In the genomic region with DNA sequence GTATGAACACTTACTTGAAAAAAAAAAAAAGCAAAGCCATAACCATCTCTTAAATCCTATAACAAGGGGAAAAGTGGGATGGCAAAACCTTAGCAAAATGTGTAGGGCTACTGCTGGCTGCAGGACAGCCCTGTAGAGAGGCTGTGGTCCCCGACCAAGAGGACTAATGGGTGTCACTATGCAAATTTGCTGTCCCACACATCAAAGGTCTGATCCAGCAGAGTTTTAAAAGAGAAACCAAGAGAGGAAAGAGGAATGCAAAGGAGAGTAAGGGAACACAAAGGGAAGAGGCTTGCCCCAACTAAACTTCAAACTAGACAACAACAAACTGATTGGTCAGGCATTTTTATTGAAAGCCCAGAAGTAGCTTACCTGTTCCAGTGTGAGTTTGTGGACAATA, we compare ENCODE assay signal across 29 cellular contexts. TPM values are rescaled to one million over a fixed set of nuclear protein-coding genes. Genes with fewer than 3 reads are reported as not detected.
DNase-seq lines count a peak whose midpoint lies in the region; ATAC-seq and TF ChIP-seq lines count a peak whose summit lies in the region.
"Had no signal": no experiment of that assay in that cellular context is flagged by ENCODE, and none has a peak within 500 bp of the region (broad histone marks: within the 10 kb centered on the region; RNA-seq: fewer than 3 reads in every experiment).

No MANE protein-coding gene starts in this region.

- H3K4me1 Mint-ChIP-seq in H9 (peaks cover 20 to 27% of the 10 kb centered on the region in 2 experiments), brain (peaks cover 32% of the 10 kb centered on the region), MCF 10A (ENCODE audit: insufficient read depth, unreplicated experiment) (peaks cover 6% of the 10 kb centered on the region)
- H3K4me1 Mint-ChIP-seq in activated CD8-positive, alpha-beta memory T cell treated with anti-CD3 and anti-CD28 coated beads, Interleukin-2, amount 10 ng/mL, durations not matched to agents 7 days and 5 days, result peaks cover 22% of the 10 kb centered on the region

- no peak overlapping the region for H2BK20ac ChIP-seq in H9 (ENCODE audit: low read depth, low read length, poor library complexity, severe bottlenecking)

- H4K8ac ChIP-seq in H9 (replicated peaks; ENCODE audit: insufficient read length, low read depth, low read length), result no peak overlapping the region

- H3K27ac Mint-ChIP-seq in H9 (peak overlapping the region in 1 of 3 experiments; percentile 28; a peak in 1 of 7 replicates), brain (peak overlapping the region in 3 of 5 experiments; percentile 41 to 64 (median 55)), MCF 10A (ENCODE audit: low read depth, unreplicated experiment) (no peak overlapping the region)
- no peak overlapping the region for H3K27ac Mint-ChIP-seq in activated CD8-positive, alpha-beta memory T cell treated with anti-CD3 and anti-CD28 coated beads, Interleukin-2, amount 10 ng/mL, durations not matched to agents 7 days and 5 days
- H3K27ac Mint-ChIP-seq: activated CD4-positive, alpha-beta memory T cell treated with anti-CD3 and anti-CD28 coated beads for 36 hours; activated naive CD8-positive, alpha-beta T cell treated with anti-CD3 and anti-CD28 coated beads, Interleukin-2, amount 50 U/mL, for 24 hours; B cell had no signal

- no peak overlapping the region for H3T11ph ChIP-seq in H9 (ENCODE audit: low read length)

- peak overlapping the region; percentile 20 to 64 (median 36); a peak in 19 of 22 replicates for H3K4me2 ChIP-seq in BLaER1 treated with 17β-estradiol and CSF1 and Interleukin-3, amounts not matched to agents 10 nM and 100 nM
- no peak overlapping the region for H3K4me2 ChIP-seq in H9 (ENCODE audit: insufficient read depth, insufficient read length, low read length)
- H3K4me2 ChIP-seq: A549 had no signal

- no peak overlapping the region for H3K14ac ChIP-seq in H9 (ENCODE audit: insufficient read depth, low read length)

- H2AK5ac ChIP-seq in H9 (ENCODE audit: insufficient read length, low read length), result no peak overlapping the region

- peaks cover 2% of the 10 kb centered on the region; the same call in 1 of the 2 replicates for H3K79me2 ChIP-seq in H9 (ENCODE audit: insufficient read depth, low read length)

- no peak overlapping the region for H4K5ac ChIP-seq in H9 (ENCODE audit: insufficient read length, low read depth, low read length)

- H3K18ac ChIP-seq in H9 (ENCODE audit: insufficient read length, low read depth, low read length), result no peak overlapping the region

- H3K79me1 ChIP-seq in H9 (ENCODE audit: insufficient read depth, low read depth, low read length, poor library complexity, severe bottlenecking), result no peaks in the 10 kb centered on the region

- H3K4ac ChIP-seq in H9 (ENCODE audit: low read depth, low read length), result no peak overlapping the region

- intact Hi-C loops in MCF 10A (cut with micrococcal nuclease), result loop anchor here (5.0 kb wide), 1 partner anchor 221 kb away; a partner anchor contains a TSS

- no peak overlapping the region for H2AFZ ChIP-seq in H9 (ENCODE audit: low read length)

- H3K23ac ChIP-seq in H9 (ENCODE audit: insufficient read length, low read depth, low read length), result no peak overlapping the region

- H3K36me3 Mint-ChIP-seq in H9 (ENCODE audit: insufficient read depth in 1 of 3, low read depth in 3 of 3) (no peaks in the 10 kb centered on the region), brain (no peaks in the 10 kb centered on the region), MCF 10A (ENCODE audit: insufficient read depth, unreplicated experiment) (no peaks in the 10 kb centered on the region)
- H3K36me3 Mint-ChIP-seq in activated CD8-positive, alpha-beta memory T cell treated with anti-CD3 and anti-CD28 coated beads, Interleukin-2, amount 10 ng/mL, durations not matched to agents 7 days and 5 days, result peaks cover 6% of the 10 kb centered on the region
- H3K36me3 Mint-ChIP-seq: naive thymus-derived CD8-positive, alpha-beta T cell had no signal

- no peak overlapping the region for H2BK15ac ChIP-seq in H9 (ENCODE audit: low read depth, low read length)

- peaks cover 39 to 74% (median 52%) of the 10 kb centered on the region in 10 experiments for H3K4me1 ChIP-seq in BLaER1 treated with 17β-estradiol and CSF1 and Interleukin-3, amounts not matched to agents 10 nM and 100 nM
- no peaks in the 10 kb centered on the region; the same call in 1 of the 2 replicates for H3K4me1 ChIP-seq in H9 (ENCODE audit: insufficient read depth, low read length)
- peaks cover 18 to 26% of the 10 kb centered on the region in 2 donors for H3K4me1 ChIP-seq in mucosa of rectum (ENCODE audit: control insufficient read depth in 2 of 2, insufficient read depth in 2 of 2, low read length in 2 of 2)

- DNase-seq in H9 (peak; percentile 38), MCF 10A (ENCODE audit: unreplicated experiment) (no peak), DMS153 (lab: John Stamatoyannopoulos, UW) (no peak)
- DNase-seq in activated CD8-positive, alpha-beta memory T cell treated with anti-CD3 and anti-CD28 coated beads, Interleukin-2, amount 10 ng/mL, durations not matched to agents 7 days and 5 days, result no peak
- DNase-seq: activated CD4-positive, alpha-beta memory T cell treated with anti-CD3 and anti-CD28 coated beads for 36 hours; activated effector memory CD4-positive, alpha-beta T cell treated with Interleukin-2 at 50 U/mL for 16 hours; activated naive CD8-positive, alpha-beta T cell treated with anti-CD3 and anti-CD28 coated beads, Interleukin-2, amount 50 U/mL, for 24 hours; cerebellar nuclear complex; COR-L47; DMS79 treated with DMSO at 0.1 percent for 48 hours; HCEC 1CT; head of caudate nucleus; IMR-90; naive thymus-derived CD8-positive, alpha-beta T cell; NCI-H1092 treated with DMSO at 0.1 percent for 48 hours; NCI-H2029; NCI-H226; NCI-H748 treated with DMSO at 0.1 percent for 48 hours; stimulated activated naive CD8-positive, alpha-beta T cell treated with anti-CD3 and anti-CD28 coated beads, Interleukin-15, Interleukin-2, amounts not matched to agents 100 U/mL and 50 U/mL, for 24 hours; T1000 had no signal

- H4K91ac ChIP-seq in H9 (ENCODE audit: insufficient read length, low read depth, low read length), result no peak overlapping the region

- H3K4me3 Mint-ChIP-seq in H9 (peak overlapping the region in 1 of 2 experiments; percentile 28; a peak in 1 of 5 replicates), brain (peak overlapping the region in 2 of 5 experiments; percentile 25 to 73), MCF 10A (ENCODE audit: unreplicated experiment) (no peak overlapping the region)
- H3K4me3 Mint-ChIP-seq in activated CD8-positive, alpha-beta memory T cell treated with anti-CD3 and anti-CD28 coated beads, Interleukin-2, amount 10 ng/mL, durations not matched to agents 7 days and 5 days, result no peak overlapping the region
- H3K4me3 Mint-ChIP-seq: activated CD4-positive, alpha-beta memory T cell treated with anti-CD3 and anti-CD28 coated beads for 36 hours; activated naive CD8-positive, alpha-beta T cell treated with anti-CD3 and anti-CD28 coated beads, Interleukin-2, amount 50 U/mL, for 24 hours; B cell had no signal

- no peak overlapping the region for H2BK12ac ChIP-seq in H9 (ENCODE audit: insufficient read length, low read depth, low read length)

- H3K23me2 ChIP-seq in H9 (ENCODE audit: insufficient read length, low read depth, low read length, poor library complexity, severe bottlenecking), result peaks cover 3% of the 10 kb centered on the region

- H3K27me3 ChIP-seq in BLaER1 treated with 17β-estradiol and CSF1 and Interleukin-3, amounts not matched to agents 10 nM and 100 nM, result no peaks in the 10 kb centered on the region
- H3K27me3 ChIP-seq in H9 (ENCODE audit: insufficient read depth, low read length) (no peaks in the 10 kb centered on the region), mucosa of rectum (ENCODE audit: control insufficient read depth in 2 of 2, insufficient read depth in 2 of 2, low read length in 2 of 2) (no peaks in the 10 kb centered on the region)
- H3K27me3 ChIP-seq: tibial nerve had no signal

- H3K36me3 ChIP-seq in BLaER1 treated with 17β-estradiol and CSF1 and Interleukin-3, amounts not matched to agents 10 nM and 100 nM, result no peaks in the 10 kb centered on the region
- no peaks in the 10 kb centered on the region for H3K36me3 ChIP-seq in mucosa of rectum (ENCODE audit: control insufficient read depth in 2 of 2, insufficient read depth in 2 of 2, low read length in 2 of 2)
- H3K36me3 ChIP-seq: tibial nerve had no signal

- no peak overlapping the region for H3K27ac ChIP-seq in BLaER1 treated with 17β-estradiol and CSF1 and Interleukin-3, amounts not matched to agents 10 nM and 100 nM
- H3K27ac ChIP-seq in H9 (ENCODE audit: insufficient read length, low read depth, low read length) (no peak overlapping the region), mucosa of rectum (ENCODE audit: low read depth in 2 of 2, low read length in 2 of 2) (peak overlapping the region; percentile 85 to 86)
- H3K27ac ChIP-seq: A549, epithelial cell of prostate had no signal

- H3K9me3 Mint-ChIP-seq in H9 (no peaks in the 10 kb centered on the region; a peak in 1 of 5 replicates), brain (peaks cover 0 to 5% (median 0%) of the 10 kb centered on the region in 5 experiments), MCF 10A (ENCODE audit: unreplicated experiment) (no peaks in the 10 kb centered on the region)
- peaks cover 3% of the 10 kb centered on the region for H3K9me3 Mint-ChIP-seq in activated CD8-positive, alpha-beta memory T cell treated with anti-CD3 and anti-CD28 coated beads, Interleukin-2, amount 10 ng/mL, durations not matched to agents 7 days and 5 days (ENCODE audit: low read depth)
- H3K9me3 Mint-ChIP-seq: activated CD4-positive, alpha-beta memory T cell treated with anti-CD3 and anti-CD28 coated beads for 36 hours; activated naive CD8-positive, alpha-beta T cell treated with anti-CD3 and anti-CD28 coated beads, Interleukin-2, amount 50 U/mL, for 24 hours had no signal

- no peak overlapping the region for H3K56ac ChIP-seq in H9 (ENCODE audit: insufficient read length, low read depth, low read length)

- no CpG with 5 or more reads among the region's 1 CpG for WGBS in H9 (ENCODE audit: extremely low coverage, insufficient read length, low lambda C conversion rate)

- H4K20me1 ChIP-seq in BLaER1 treated with 17β-estradiol and CSF1 and Interleukin-3, amounts not matched to agents 10 nM and 100 nM, result peaks cover 0 to 2% (median 0%) of the 10 kb centered on the region in 11 experiments; a peak in 3 of 22 replicates
- H4K20me1 ChIP-seq in H9 (ENCODE audit: control insufficient read depth, insufficient read depth, insufficient read length), result no peaks in the 10 kb centered on the region

- CTCF ChIA-PET in MCF 10A (lab: Yijun Ruan, JAX), result interaction anchor here (0.8 to 1.3 kb wide), 3 partner anchors 35 to 131 kb away, joined by 3 to 5 read pairs (median 3); no protein-coding TSS in a partner anchor
- CTCF ChIA-PET in activated CD8-positive, alpha-beta memory T cell treated with anti-CD3 and anti-CD28 coated beads, Interleukin-2, amount 10 ng/mL, durations not matched to agents 7 days and 5 days (lab: Charles Lee), result interaction anchor here (0.7 to 1.9 kb wide), 4 partner anchors 42 to 71 kb away, joined by 3 to 7 read pairs (median 3); no protein-coding TSS in a partner anchor

- no peak overlapping the region for H2BK5ac ChIP-seq in H9 (ENCODE audit: insufficient read length, low read length)

- no peak for ATAC-seq in activated CD8-positive, alpha-beta memory T cell treated with anti-CD3 and anti-CD28 coated beads, Interleukin-2, amount 10 ng/mL, durations not matched to agents 7 days and 5 days
- no peak for ATAC-seq in HG03354 (IDR thresholded peaks at IDR 0.05; ENCODE audit: poor library complexity, severe bottlenecking, unreplicated experiment)
- ATAC-seq: A549; activated naive CD8-positive, alpha-beta T cell treated with anti-CD3 and anti-CD28 coated beads, Interleukin-2, amount 50 U/mL, for 24 hours; naive thymus-derived CD8-positive, alpha-beta T cell; sciatic nerve; stimulated activated naive CD8-positive, alpha-beta T cell treated with anti-CD3 and anti-CD28 coated beads, Interleukin-15, Interleukin-2, amounts not matched to agents 100 U/mL and 50 U/mL, for 24 hours had no signal

- POLR2A ChIA-PET in MCF 10A (lab: Yijun Ruan, JAX), result interaction anchor here (0.6 to 1.5 kb wide), 2 partner anchors 70 to 126 kb away, joined by 3 to 5 read pairs; no protein-coding TSS in a partner anchor

- no TSS peak for BruUV-seq in MCF 10A (replicated peaks; lab: Mats Ljungman, UMichigan)

- no peak overlapping the region for H3K9ac ChIP-seq in BLaER1 treated with 17β-estradiol and CSF1 and Interleukin-3, amounts not matched to agents 10 nM and 100 nM
- H3K9ac ChIP-seq in H9 (ENCODE audit: extremely low read depth, insufficient read length, low read length) (no peak overlapping the region), mucosa of rectum (ENCODE audit: low read depth in 1 of 2, low read length in 2 of 2) (peak overlapping the region; percentile 16 to 54)

- peaks cover 2% of the 10 kb centered on the region for H3K27me3 Mint-ChIP-seq in H9 (ENCODE audit: low read depth)
- peaks cover 4% of the 10 kb centered on the region for H3K27me3 Mint-ChIP-seq in brain
- no peaks in the 10 kb centered on the region for H3K27me3 Mint-ChIP-seq in MCF 10A (ENCODE audit: insufficient read depth, unreplicated experiment)
- no peaks in the 10 kb centered on the region for H3K27me3 Mint-ChIP-seq in activated CD8-positive, alpha-beta memory T cell treated with anti-CD3 and anti-CD28 coated beads, Interleukin-2, amount 10 ng/mL, durations not matched to agents 7 days and 5 days
- H3K27me3 Mint-ChIP-seq: activated CD4-positive, alpha-beta memory T cell treated with anti-CD3 and anti-CD28 coated beads for 36 hours; activated naive CD8-positive, alpha-beta T cell treated with anti-CD3 and anti-CD28 coated beads, Interleukin-2, amount 50 U/mL, for 24 hours; B cell had no signal

- no peaks in the 10 kb centered on the region; a peak in 1 of 22 replicates for H3K9me3 ChIP-seq in BLaER1 treated with 17β-estradiol and CSF1 and Interleukin-3, amounts not matched to agents 10 nM and 100 nM (replicated peaks in 1 of 11)
- H3K9me3 ChIP-seq in H9 (ENCODE audit: control insufficient read depth, low read depth, low read length) (no peaks in the 10 kb centered on the region), mucosa of rectum (ENCODE audit: control insufficient read depth in 2 of 2, low read length in 2 of 2) (no peaks in the 10 kb centered on the region)
- H3K9me3 ChIP-seq: A549, tibial nerve had no signal

- no peak overlapping the region for H3K4me3 ChIP-seq in BLaER1 treated with 17β-estradiol and CSF1 and Interleukin-3, amounts not matched to agents 10 nM and 100 nM
- peak overlapping the region in 1 of 2 donors; percentile 28 for H3K4me3 ChIP-seq in mucosa of rectum (ENCODE audit: low read length in 2 of 2)
- H3K4me3 ChIP-seq: A549, tibial nerve had no signal

- H2BK120ac ChIP-seq in H9 (ENCODE audit: low read depth, low read length, poor library complexity, severe bottlenecking), result no peak overlapping the region

- no peak for TF ChIP-seq CTCF in H9 (conservative IDR thresholded peaks at IDR 0.05)
- no peak for TF ChIP-seq CTCF in brain (conservative IDR thresholded peaks at IDR 0.05)
- TF ChIP-seq CTCF in MCF 10A (IDR thresholded peaks at IDR 0.05; ENCODE audit: unreplicated experiment), result no peak

RNA-seq across cellular contexts. Expression of a gene that starts 3.1 kb away (rescaled TPM):
- total RNA-seq in H9 (2021) (16.5 and 17.1 TPM in 2 replicates), MCF 10A (2022) (9.8 and 10.2 TPM in 2 replicates)
- polyA plus RNA-seq in brain (ENCODE audit: insufficient read depth, low read depth, low replicate concordance), result 7.9 TPM
- 10 to 100 TPM; 14.0 to 21.3 TPM for total RNA-seq in activated CD8-positive, alpha-beta memory T cell treated with anti-CD3 and anti-CD28 coated beads, Interleukin-2, amount 10 ng/mL, durations not matched to agents 7 days and 5 days

Comparison
In these comparisons a context has a peak if more than half of its experiments do, and no peak if none do; other contexts are left out.
1. H3K27ac ChIP-seq: peak in mucosa of rectum (2 of 2); none in BLaER1 treated with 17β-estradiol and CSF1 and Interleukin-3, amounts not matched to agents 10 nM and 100 nM (0 of 11) and H9 (single experiment).
2. H3K9ac ChIP-seq: peak in mucosa of rectum (2 of 2); none in BLaER1 treated with 17β-estradiol and CSF1 and Interleukin-3, amounts not matched to agents 10 nM and 100 nM (0 of 11) and H9 (single experiment).
3. H3K27ac Mint-ChIP-seq: peak in brain (3 of 5); none in MCF 10A (single experiment) and activated CD8-positive, alpha-beta memory T cell treated with anti-CD3 and anti-CD28 coated beads, Interleukin-2, amount 10 ng/mL, durations not matched to agents 7 days and 5 days (single experiment).